In the genomic region with DNA sequence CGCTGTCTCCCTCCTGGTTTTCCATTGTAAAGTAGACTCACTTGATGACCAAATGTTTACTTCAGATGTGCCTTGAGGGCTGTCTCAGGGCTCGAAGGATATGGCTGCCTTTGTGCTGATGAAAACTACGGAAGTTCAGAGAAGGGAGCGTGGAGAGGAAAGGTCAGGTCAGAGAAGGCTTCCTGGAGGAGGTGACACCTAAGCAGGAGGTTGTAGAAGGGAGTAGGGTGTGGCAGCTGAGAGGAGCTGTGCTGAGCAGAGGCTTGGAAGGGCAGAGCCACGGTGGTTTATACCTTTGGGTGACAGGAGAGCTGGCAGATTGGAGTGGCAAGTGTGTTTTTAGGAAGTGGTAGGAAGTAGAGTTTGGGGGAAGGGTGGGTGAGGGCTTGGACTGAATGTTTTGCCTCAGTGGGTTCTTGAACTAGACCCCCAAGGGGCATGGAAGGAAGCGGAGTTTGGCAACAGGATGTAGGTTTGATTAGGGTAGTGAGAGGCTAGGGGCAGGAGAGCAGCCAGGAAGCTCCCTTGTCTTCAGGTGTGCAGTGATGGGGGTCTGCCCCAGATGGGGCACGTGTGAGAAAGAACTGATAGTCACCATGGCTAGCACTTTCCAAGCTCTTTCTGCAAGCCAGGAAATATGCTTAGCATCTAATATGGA, we compare ENCODE assay signal across 10 cellular contexts. TPM values are rescaled to one million over a fixed set of nuclear protein-coding genes. Genes with fewer than 3 reads are reported as not detected.
A peak's percentile ranks its signal among the peaks of the same experiment; 100 is the strongest.
DNase-seq lines count a peak whose midpoint lies in the region; ATAC-seq and TF ChIP-seq lines count a peak whose summit lies in the region.
"Had no signal": no experiment of that assay in that cellular context is flagged by ENCODE, and none has a peak within 500 bp of the region (broad histone marks: within the 10 kb centered on the region; RNA-seq: fewer than 3 reads in every experiment).

No MANE protein-coding gene starts in this region.

- H4K20me1 ChIP-seq in H9 (ENCODE audit: control insufficient read depth, insufficient read depth, insufficient read length): peaks cover 4% of the 10 kb centered on the region

- DNase-seq in CD8-positive, alpha-beta T cell: no peak
- DNase-seq in H9 (no peak), iPS-NIHi7 (ENCODE audit: extremely low spot score) (no peak), HuH-7 (ENCODE audit: low spot score) (no peak)
- DNase-seq in activated naive CD8-positive, alpha-beta T cell treated with anti-CD3 and anti-CD28 coated beads, Interleukin-2, amount 10 ng/mL, durations not matched to agents 7 days and 5 days: no peak
- DNase-seq in naive thymus-derived CD4-positive, alpha-beta T cell: no peak
- DNase-seq: MM.1S, NCI-H226 had no signal

- no peak overlapping the region for H3K4ac ChIP-seq in H9 (ENCODE audit: low read depth, low read length)

- no peaks in the 10 kb centered on the region for H3K27me3 Mint-ChIP-seq in CD8-positive, alpha-beta T cell (ENCODE audit: low read depth)
- H3K27me3 Mint-ChIP-seq in H9 (ENCODE audit: low read depth): peaks cover 45% of the 10 kb centered on the region
- H3K27me3 Mint-ChIP-seq in activated naive CD8-positive, alpha-beta T cell treated with anti-CD3 and anti-CD28 coated beads, Interleukin-2, amount 10 ng/mL, durations not matched to agents 7 days and 5 days: no peaks in the 10 kb centered on the region
- H3K27me3 Mint-ChIP-seq in naive thymus-derived CD4-positive, alpha-beta T cell: no peaks in the 10 kb centered on the region

- no peak overlapping the region for H3K56ac ChIP-seq in H9 (ENCODE audit: insufficient read length, low read depth, low read length)

- no peak overlapping the region for H3K4me3 ChIP-seq in CD8-positive, alpha-beta T cell (ENCODE audit: low read depth, low read length)
- peak overlapping the region; percentile 16 for H3K4me3 ChIP-seq in naive thymus-derived CD4-positive, alpha-beta T cell (ENCODE audit: low read length)

- H3K4me1 ChIP-seq in CD8-positive, alpha-beta T cell (ENCODE audit: insufficient read depth, low read length): peaks cover 17% of the 10 kb centered on the region
- peaks cover 18% of the 10 kb centered on the region for H3K4me1 ChIP-seq in H9 (ENCODE audit: insufficient read depth, low read length)
- peaks cover 6 to 22% of the 10 kb centered on the region in 2 donors for H3K4me1 ChIP-seq in naive thymus-derived CD4-positive, alpha-beta T cell (ENCODE audit: control insufficient read depth in 2 of 2, insufficient read depth in 2 of 2, low read length in 2 of 2)

- CTCF ChIA-PET in CD8-positive, alpha-beta T cell (lab: Charles Lee): interaction anchor here (1.2 to 1.6 kb wide), 2 partner anchors 9 to 17 kb away, joined by 3 to 6 read pairs; no protein-coding TSS in a partner anchor
- CTCF ChIA-PET in naive thymus-derived CD4-positive, alpha-beta T cell (lab: Charles Lee): interaction anchor here (0.6 kb wide), 1 partner anchor 152 kb away, joined by 3 read pairs; no protein-coding TSS in a partner anchor

- H3K36me3 ChIP-seq in CD8-positive, alpha-beta T cell (ENCODE audit: insufficient read depth, low read length): peaks cover 3% of the 10 kb centered on the region
- H3K36me3 ChIP-seq in naive thymus-derived CD4-positive, alpha-beta T cell (ENCODE audit: control insufficient read depth in 2 of 3, insufficient read depth in 3 of 3, low read length in 3 of 3): peaks cover 0 to 49% (median 4%) of the 10 kb centered on the region in 3 experiments

- H3K4me1 Mint-ChIP-seq in CD8-positive, alpha-beta T cell (ENCODE audit: low read depth): peaks cover 52% of the 10 kb centered on the region
- peaks cover 46 to 63% of the 10 kb centered on the region in 2 experiments for H3K4me1 Mint-ChIP-seq in H9
- peaks cover 21% of the 10 kb centered on the region for H3K4me1 Mint-ChIP-seq in activated naive CD8-positive, alpha-beta T cell treated with anti-CD3 and anti-CD28 coated beads, Interleukin-2, amount 10 ng/mL, durations not matched to agents 7 days and 5 days
- peaks cover 28 to 69% (median 56%) of the 10 kb centered on the region in 7 donors for H3K4me1 Mint-ChIP-seq in naive thymus-derived CD4-positive, alpha-beta T cell

- H3K36me3 Mint-ChIP-seq in CD8-positive, alpha-beta T cell: peaks cover 61% of the 10 kb centered on the region
- H3K36me3 Mint-ChIP-seq in H9 (ENCODE audit: insufficient read depth in 1 of 3, low read depth in 3 of 3): peaks cover 45 to 58% (median 57%) of the 10 kb centered on the region in 3 experiments
- H3K36me3 Mint-ChIP-seq in activated naive CD8-positive, alpha-beta T cell treated with anti-CD3 and anti-CD28 coated beads, Interleukin-2, amount 10 ng/mL, durations not matched to agents 7 days and 5 days: peaks cover 17% of the 10 kb centered on the region
- H3K36me3 Mint-ChIP-seq in naive thymus-derived CD4-positive, alpha-beta T cell: peaks cover 6 to 42% (median 15%) of the 10 kb centered on the region in 5 donors

- no peak overlapping the region for H4K8ac ChIP-seq in H9 (replicated peaks; ENCODE audit: insufficient read length, low read depth, low read length)

- no peak overlapping the region for H2BK5ac ChIP-seq in H9 (ENCODE audit: insufficient read length, low read length)

- ATAC-seq in CD8-positive, alpha-beta T cell: no peak
- no peak for ATAC-seq in activated naive CD8-positive, alpha-beta T cell treated with anti-CD3 and anti-CD28 coated beads, Interleukin-2, amount 10 ng/mL, durations not matched to agents 7 days and 5 days (ENCODE audit: low read depth)
- ATAC-seq in naive thymus-derived CD4-positive, alpha-beta T cell: no peak
- no peak for ATAC-seq in GM21737 (IDR thresholded peaks at IDR 0.05; ENCODE audit: unreplicated experiment)
- ATAC-seq in HG03460 (IDR thresholded peaks at IDR 0.05; ENCODE audit: unreplicated experiment): no peak

- H3K79me1 ChIP-seq in H9 (ENCODE audit: insufficient read depth, low read depth, low read length, poor library complexity, severe bottlenecking): no peaks in the 10 kb centered on the region

- TF ChIP-seq CTCF in CD8-positive, alpha-beta T cell (IDR thresholded peaks at IDR 0.05): no peak
- TF ChIP-seq CTCF in H9 (conservative IDR thresholded peaks at IDR 0.05): no peak

- H3K4me3 Mint-ChIP-seq in CD8-positive, alpha-beta T cell: peak overlapping the region; percentile 40
- peak overlapping the region; percentile 64 to 73 for H3K4me3 Mint-ChIP-seq in H9
- H3K4me3 Mint-ChIP-seq in activated naive CD8-positive, alpha-beta T cell treated with anti-CD3 and anti-CD28 coated beads, Interleukin-2, amount 10 ng/mL, durations not matched to agents 7 days and 5 days: peak overlapping the region; percentile 29
- peak overlapping the region in 4 of 10 donors; percentile 15 to 43 (median 31) for H3K4me3 Mint-ChIP-seq in naive thymus-derived CD4-positive, alpha-beta T cell

- H2BK20ac ChIP-seq in H9 (ENCODE audit: low read depth, low read length, poor library complexity, severe bottlenecking): no peak overlapping the region

- H3K9me3 ChIP-seq in CD8-positive, alpha-beta T cell (ENCODE audit: low read length): no peaks in the 10 kb centered on the region
- no peaks in the 10 kb centered on the region for H3K9me3 ChIP-seq in H9 (ENCODE audit: control insufficient read depth, low read depth, low read length)
- H3K9me3 ChIP-seq in naive thymus-derived CD4-positive, alpha-beta T cell (ENCODE audit: control insufficient read depth in 2 of 3, low read length in 3 of 3): no peaks in the 10 kb centered on the region

- H3K79me2 ChIP-seq in H9 (ENCODE audit: insufficient read depth, low read length): peaks cover 43% of the 10 kb centered on the region

- no peak overlapping the region for H2BK15ac ChIP-seq in H9 (ENCODE audit: low read depth, low read length)

- peaks cover 6% of the 10 kb centered on the region for H3K23me2 ChIP-seq in H9 (ENCODE audit: insufficient read length, low read depth, low read length, poor library complexity, severe bottlenecking)

- no peak overlapping the region for H2AK5ac ChIP-seq in H9 (ENCODE audit: insufficient read length, low read length)

- H3K9me3 Mint-ChIP-seq in CD8-positive, alpha-beta T cell: no peaks in the 10 kb centered on the region
- no peaks in the 10 kb centered on the region for H3K9me3 Mint-ChIP-seq in H9
- H3K9me3 Mint-ChIP-seq in activated naive CD8-positive, alpha-beta T cell treated with anti-CD3 and anti-CD28 coated beads, Interleukin-2, amount 10 ng/mL, durations not matched to agents 7 days and 5 days: no peaks in the 10 kb centered on the region
- H3K9me3 Mint-ChIP-seq in naive thymus-derived CD4-positive, alpha-beta T cell: no peaks in the 10 kb centered on the region

- H2BK120ac ChIP-seq in H9 (ENCODE audit: low read depth, low read length, poor library complexity, severe bottlenecking): no peak overlapping the region

- H3K14ac ChIP-seq in H9 (ENCODE audit: insufficient read depth, low read length): no peak overlapping the region

- no peak overlapping the region for H3K27ac ChIP-seq in CD8-positive, alpha-beta T cell (ENCODE audit: low read depth, low read length)
- H3K27ac ChIP-seq in H9 (ENCODE audit: insufficient read length, low read depth, low read length): no peak overlapping the region
- H3K27ac ChIP-seq in naive thymus-derived CD4-positive, alpha-beta T cell (ENCODE audit: low read depth, low read length): no peak overlapping the region

- H2AFZ ChIP-seq in H9 (ENCODE audit: low read length): no peak overlapping the region

- no peak overlapping the region for H4K91ac ChIP-seq in H9 (ENCODE audit: insufficient read length, low read depth, low read length)

- WGBS in H9 (ENCODE audit: extremely low coverage, insufficient read length, low lambda C conversion rate): no CpG with 5 or more reads among the region's 7 CpGs

- H2BK12ac ChIP-seq in H9 (ENCODE audit: insufficient read length, low read depth, low read length): no peak overlapping the region

- H3K27me3 ChIP-seq in CD8-positive, alpha-beta T cell (ENCODE audit: insufficient read depth, low read length): no peaks in the 10 kb centered on the region
- H3K27me3 ChIP-seq in H9 (ENCODE audit: insufficient read depth, low read length): no peaks in the 10 kb centered on the region
- H3K27me3 ChIP-seq in naive thymus-derived CD4-positive, alpha-beta T cell (ENCODE audit: control insufficient read depth in 2 of 2, insufficient read depth in 2 of 2, low read length in 2 of 2): no peaks in the 10 kb centered on the region

- no peak overlapping the region for H3K23ac ChIP-seq in H9 (ENCODE audit: insufficient read length, low read depth, low read length)

- H3T11ph ChIP-seq in H9 (ENCODE audit: low read length): no peak overlapping the region

- no peak overlapping the region for H4K5ac ChIP-seq in H9 (ENCODE audit: insufficient read length, low read depth, low read length)

- H3K27ac Mint-ChIP-seq in CD8-positive, alpha-beta T cell: peak overlapping the region; percentile 86
- H3K27ac Mint-ChIP-seq in H9: peak overlapping the region in 1 of 3 experiments; percentile 49; a peak in 3 of 7 replicates
- H3K27ac Mint-ChIP-seq in activated naive CD8-positive, alpha-beta T cell treated with anti-CD3 and anti-CD28 coated beads, Interleukin-2, amount 10 ng/mL, durations not matched to agents 7 days and 5 days: peak overlapping the region; percentile 47
- H3K27ac Mint-ChIP-seq in naive thymus-derived CD4-positive, alpha-beta T cell: peak overlapping the region in 5 of 9 donors; percentile 20 to 84 (median 71)

- H3K4me2 ChIP-seq in H9 (ENCODE audit: insufficient read depth, insufficient read length, low read length): peak overlapping the region; percentile 73

- POLR2A ChIA-PET in CD8-positive, alpha-beta T cell (lab: Charles Lee): interaction anchor here (1.4 to 2.0 kb wide), 3 partner anchors 16 to 44 kb away, joined by 4 to 9 read pairs (median 6); no protein-coding TSS in a partner anchor
- POLR2A ChIA-PET in activated naive CD8-positive, alpha-beta T cell treated with anti-CD3 and anti-CD28 coated beads, Interleukin-2, amount 10 ng/mL, durations not matched to agents 7 days and 5 days (lab: Charles Lee): interaction anchor here (0.8 to 1.6 kb wide), 4 partner anchors 16 to 29 kb away, joined by 3 to 5 read pairs (median 3); no protein-coding TSS in a partner anchor
- POLR2A ChIA-PET in naive thymus-derived CD4-positive, alpha-beta T cell (lab: Charles Lee): interaction anchor here (0.6 to 0.7 kb wide), 2 partner anchors 26 to 107 kb away, joined by 3 to 7 read pairs; no protein-coding TSS in a partner anchor

- intact Hi-C loops in CD8-positive, alpha-beta T cell (cut with DNase I, micrococcal nuclease): no loop called here
- intact Hi-C loops in naive thymus-derived CD4-positive, alpha-beta T cell (cut with micrococcal nuclease): no loop called here

- no peak overlapping the region for H3K9ac ChIP-seq in H9 (ENCODE audit: extremely low read depth, insufficient read length, low read length)

- H3K18ac ChIP-seq in H9 (ENCODE audit: insufficient read length, low read depth, low read length): no peak overlapping the region

RNA-seq across cellular contexts. Expression of a gene that starts 4.5 kb away (rescaled TPM):
- 1 to 10 TPM; 2.7 to 4.4 TPM for total RNA-seq in CD8-positive, alpha-beta T cell
- total RNA-seq in H9 (2021): 28.4 and 31.2 TPM in 2 replicates
- 10 to 100 TPM in 1 of 2 experiments, 1 to 10 TPM in 1; 9.6 to 10.9 TPM for total RNA-seq in activated naive CD8-positive, alpha-beta T cell treated with anti-CD3 and anti-CD28 coated beads, Interleukin-2, amount 10 ng/mL, durations not matched to agents 7 days and 5 days
- 10 to 100 TPM in 2 of 5 experiments, 1 to 10 TPM in 3; 4.8 to 13.0 (median 6.8) TPM for total RNA-seq in naive thymus-derived CD4-positive, alpha-beta T cell
- polyA plus RNA-seq in naive thymus-derived CD4-positive, alpha-beta T cell: 10 to 100 TPM in 1 of 2 donors, 1 to 10 TPM in 1; 4.9 to 10.9 TPM

RNA-seq across cellular contexts. Expression of a gene that starts 48.7 kb away (rescaled TPM):
- total RNA-seq in CD8-positive, alpha-beta T cell: 10 to 100 TPM; 21.1 to 22.3 TPM
- 41.0 and 41.6 TPM in 2 replicates for total RNA-seq in H9 (2021)
- total RNA-seq in activated naive CD8-positive, alpha-beta T cell treated with anti-CD3 and anti-CD28 coated beads, Interleukin-2, amount 10 ng/mL, durations not matched to agents 7 days and 5 days: 10 to 100 TPM; 26.8 to 27.9 TPM
- 10 to 100 TPM; 26.8 to 47.7 (median 33.1) TPM for total RNA-seq in naive thymus-derived CD4-positive, alpha-beta T cell
- polyA plus RNA-seq in naive thymus-derived CD4-positive, alpha-beta T cell: 10 to 100 TPM; 22.0 to 26.1 TPM

RNA-seq across cellular contexts. Expression of a gene that starts 52.6 kb away (rescaled TPM):
- 1 to 10 TPM; 1.8 to 2.0 TPM for total RNA-seq in CD8-positive, alpha-beta T cell
- total RNA-seq in H9 (2021): 11.5 and 12.4 TPM in 2 replicates
- 1 to 10 TPM; 1.1 to 1.7 TPM for total RNA-seq in activated naive CD8-positive, alpha-beta T cell treated with anti-CD3 and anti-CD28 coated beads, Interleukin-2, amount 10 ng/mL, durations not matched to agents 7 days and 5 days
- total RNA-seq in naive thymus-derived CD4-positive, alpha-beta T cell: 1 to 10 TPM; 1.2 to 3.1 (median 2.9) TPM
- 1 to 10 TPM; 4.2 to 5.2 TPM for polyA plus RNA-seq in naive thymus-derived CD4-positive, alpha-beta T cell
